Comparison of ENCODE assay signal across 1 cellular context in genomic region chr11:64762916-64763803, GRCh38.
TF ChIP-seq lines count a peak whose summit lies in the region.

No MANE protein-coding gene starts in this region.

TF ChIP-seq in HCT116, 20 proteins besides CTCF, POLR2A, EP300 and RAD21 (continued from another document):
- TF ChIP-seq EZH2 (IDR thresholded peaks at IDR 0.05) (no peak), SP1 (IDR thresholded peaks at IDR 0.05; ENCODE audit: low read depth) (no peak)
